16 cellular contexts compared by ENCODE assay signal in genomic region chr11:106473089-106473722, GRCh38.
DNase-seq lines count a peak whose midpoint lies in the region; ATAC-seq, FAIRE-seq and TF ChIP-seq lines count a peak whose summit lies in the region.
"Had no signal": no experiment of that assay in that cellular context is flagged by ENCODE, and none has a peak within 500 bp of the region (broad histone marks: within the 10 kb centered on the region; RNA-seq: fewer than 3 reads in every experiment).

No MANE protein-coding gene starts in this region.

- DNase-seq in HS-5 (ENCODE audit: low read depth) (peak; percentile 77), NCI-H82 (lab: John Stamatoyannopoulos, UW) (peak; percentile 93), endothelial cell of umbilical vein (ENCODE audit: low read depth, low spot score) (peak; percentile 69), skeletal muscle cell (ENCODE audit: low read depth) (peak; percentile 59)
- no peak for DNase-seq in stimulated activated CD4-positive, alpha-beta T cell treated with anti-CD3 and anti-CD28 coated beads, Interleukin-2, amount 100 ng/mL, for 24 hours
- DNase-seq in stimulated activated CD4-positive, alpha-beta T cell treated with anti-CD3 and anti-CD28 coated beads, Interleukin-1b, Interleukin-23, amount 100 ng/mL, for 48 hours, result no peak
- DNase-seq: activated CD4-positive, alpha-beta T cell treated with anti-CD3 and anti-CD28 coated beads for 1 hour; DMS79 treated with DMSO at 0.1 percent for 48 hours; left cardiac atrium; MV-4-11; natural killer cell; NCI-H2029 treated with DMSO at 0.1 percent for 48 hours; NCI-H526 treated with DMSO at 0.1 percent for 48 hours had no signal

- no peak for TF ChIP-seq CTCF in endothelial cell of umbilical vein (IDR thresholded peaks at IDR 0.05; ENCODE audit: extremely low read depth in 1 of 2, insufficient read depth in 1 of 2, low read depth in 1 of 2, low read length in 2 of 2)

- FAIRE-seq in endothelial cell of umbilical vein (lab: Jason Lieb, UNC), result peak; percentile 61

- dilution Hi-C loops in endothelial cell of umbilical vein (cut with MboI; ENCODE audit: extremely low pct_ligation_motif_present, low sequenced_read_pairs), result no loop called here

- POLR2A ChIA-PET in endothelial cell of umbilical vein (lab: Charles Lee), result no interaction called here

- CTCF ChIA-PET in endothelial cell of umbilical vein (lab: Charles Lee), result no interaction called here

- H2AFZ ChIP-seq in endothelial cell of umbilical vein (ENCODE audit: low read depth, low read length), result no peak overlapping the region

- no peak for ATAC-seq in HG02884 (IDR thresholded peaks at IDR 0.05; ENCODE audit: unreplicated experiment)
- ATAC-seq: left cardiac atrium, natural killer cell had no signal

- H3K36me3 ChIP-seq in endothelial cell of umbilical vein (ENCODE audit: control insufficient read depth in 2 of 2, extremely low read depth in 1 of 2, insufficient read depth in 2 of 2, low read length in 2 of 2), result no peaks in the 10 kb centered on the region

- peaks cover 29% of the 10 kb centered on the region for H3K4me1 ChIP-seq in endothelial cell of umbilical vein (ENCODE audit: control insufficient read depth, extremely low read depth, insufficient read depth, low read length)

- BruUV-seq in endothelial cell of umbilical vein (replicated peaks; lab: Mats Ljungman, UMichigan), result no TSS peak

- H3K4me3 ChIP-seq in endothelial cell of umbilical vein (replicated peaks in 1 of 3; ENCODE audit: insufficient read depth in 1 of 3, low read depth in 1 of 3, low read length in 3 of 3) (no peak overlapping the region), skeletal muscle cell (ENCODE audit: low read depth, low read length) (no peak overlapping the region)
- H3K4me3 ChIP-seq: SK-N-MC had no signal

- no peaks in the 10 kb centered on the region for H3K27me3 ChIP-seq in endothelial cell of umbilical vein (ENCODE audit: control insufficient read depth in 2 of 2, insufficient read depth in 2 of 2, low read length in 2 of 2)

- H3K9me1 ChIP-seq in endothelial cell of umbilical vein (replicated peaks; ENCODE audit: control insufficient read depth, extremely low read depth, insufficient read depth, low read length), result no peaks in the 10 kb centered on the region

- H3K79me2 ChIP-seq in endothelial cell of umbilical vein (ENCODE audit: control insufficient read depth, insufficient read depth, low read length), result no peaks in the 10 kb centered on the region

- intact Hi-C loops in endothelial cell of umbilical vein (cut with micrococcal nuclease), result no loop called here

- H3K9me3 ChIP-seq in endothelial cell of umbilical vein (replicated peaks; ENCODE audit: control insufficient read depth, insufficient read depth, low read length), result no peaks in the 10 kb centered on the region

- no peak for TF ChIP-seq POLR2A in endothelial cell of umbilical vein (IDR thresholded peaks at IDR 0.05; ENCODE audit: low read depth, low read length)

- peak overlapping the region; percentile 11 for H3K4me2 ChIP-seq in endothelial cell of umbilical vein (ENCODE audit: insufficient read depth, low read length)

- H3K27ac ChIP-seq in endothelial cell of umbilical vein (ENCODE audit: insufficient read depth, low read depth, low read length), result peak overlapping the region; percentile 74
- H3K27ac ChIP-seq: C4-2B, SK-N-MC had no signal

- H4K20me1 ChIP-seq in endothelial cell of umbilical vein (replicated peaks; ENCODE audit: control insufficient read depth, extremely low read depth, insufficient read depth, low read length), result no peaks in the 10 kb centered on the region

- no peak overlapping the region for H3K9ac ChIP-seq in endothelial cell of umbilical vein (replicated peaks; ENCODE audit: extremely low read depth, insufficient read depth, low read length)

TF ChIP-seq in endothelial cell of umbilical vein, 7 proteins besides CTCF, POLR2A, EP300 and RAD21:
- TF ChIP-seq GATA2 (IDR thresholded peaks at IDR 0.05; ENCODE audit: insufficient read depth, insufficient read length, low read depth, low read length) (peak; percentile 84), JUN (IDR thresholded peaks at IDR 0.05; ENCODE audit: borderline replicate concordance, insufficient read depth, insufficient read length, low read depth) (peak; percentile 72), FOS (IDR thresholded peaks at IDR 0.05; ENCODE audit: borderline replicate concordance, insufficient read depth, low read length) (peak; percentile 68), MAX (IDR thresholded peaks at IDR 0.05; ENCODE audit: insufficient read depth, insufficient read length) (no peak)

Comparison
In these comparisons a context has a peak if more than half of its experiments do, and no peak if none do; other contexts are left out.
1. DNase-seq: peak in HS-5 (single experiment), NCI-H82 (single experiment), endothelial cell of umbilical vein (single experiment) and skeletal muscle cell (single experiment); none in stimulated activated CD4-positive, alpha-beta T cell treated with anti-CD3 and anti-CD28 coated beads, Interleukin-2, amount 100 ng/mL, for 24 hours (0 of 2) and stimulated activated CD4-positive, alpha-beta T cell treated with anti-CD3 and anti-CD28 coated beads, Interleukin-1b, Interleukin-23, amount 100 ng/mL, for 48 hours (single experiment).